Comparison of ENCODE assay signal across 15 cellular contexts in genomic region chr14:24149302-24149969, GRCh38. TPM values are rescaled to one million over a fixed set of nuclear protein-coding genes. Genes with fewer than 3 reads are reported as not detected.
DNase-seq lines count a peak whose midpoint lies in the region; ATAC-seq and TF ChIP-seq lines count a peak whose summit lies in the region.
"Had no signal": no experiment of that assay in that cellular context is flagged by ENCODE, and none has a peak within 500 bp of the region (broad histone marks: within the 10 kb centered on the region; RNA-seq: fewer than 3 reads in every experiment).

No MANE protein-coding gene starts in this region.

- no peak for ATAC-seq in stimulated activated naive B cell treated with anti-CD40 and anti-IgM and Interleukin-4, amounts not matched to agents 10 μg/mL and 1 μg/mL and 100 μg/mL, for 72 hours (replicated peaks)
- no peak for ATAC-seq in GM19397 (IDR thresholded peaks at IDR 0.05; ENCODE audit: unreplicated experiment)

- no peak for DNase-seq in activated naive CD4-positive, alpha-beta T cell treated with anti-CD3 and anti-CD28 coated beads, Interleukin-2, amount 10 ng/mL, durations not matched to agents 7 days and 5 days
- DNase-seq in activated naive CD4-positive, alpha-beta T cell (lab: John Stamatoyannopoulos, UW) = no peak
- no peak for DNase-seq in activated CD4-positive, alpha-beta memory T cell treated with anti-CD3 and anti-CD28 coated beads, Interleukin-2, amount 10 ng/mL, durations not matched to agents 7 days and 5 days
- DNase-seq in glutamatergic neuron (no peak), T1000 (lab: John Stamatoyannopoulos, UW) (no peak), NCI-H526 (lab: John Stamatoyannopoulos, UW) (no peak)
- no peak for DNase-seq in stimulated activated naive B cell treated with anti-CD40 and anti-IgM and Interleukin-4, amounts not matched to agents 10 μg/mL and 1 μg/mL and 100 μg/mL, for 72 hours
- DNase-seq: activated CD4-positive, CD25-positive, alpha-beta regulatory T cell treated with anti-CD3 and anti-CD28 coated beads, Interleukin-2, amount 50 U/mL, for 72 hours; activated gamma-delta T cell; effector CD4-positive, alpha-beta T cell; hippocampal formation; NCI-H526 treated with DMSO at 0.1 percent for 48 hours; spleen; stomach had no signal

- H3K36me3 Mint-ChIP-seq in activated naive CD4-positive, alpha-beta T cell treated with anti-CD3 and anti-CD28 coated beads, Interleukin-2, amount 10 ng/mL, durations not matched to agents 7 days and 5 days = peaks cover 59% of the 10 kb centered on the region
- H3K36me3 Mint-ChIP-seq in activated CD4-positive, alpha-beta memory T cell treated with anti-CD3 and anti-CD28 coated beads, Interleukin-2, amount 10 ng/mL, durations not matched to agents 7 days and 5 days (ENCODE audit: low read depth) = peaks cover 74% of the 10 kb centered on the region
- H3K36me3 Mint-ChIP-seq in glutamatergic neuron (ENCODE audit: unreplicated experiment) = no peaks in the 10 kb centered on the region
- peaks cover 43 to 44% of the 10 kb centered on the region in 2 donors for H3K36me3 Mint-ChIP-seq in stimulated activated naive B cell treated with anti-CD40 and anti-IgM and Interleukin-4, amounts not matched to agents 10 μg/mL and 1 μg/mL and 100 μg/mL, for 72 hours

- CTCF ChIA-PET in activated naive CD4-positive, alpha-beta T cell treated with anti-CD3 and anti-CD28 coated beads, Interleukin-2, amount 10 ng/mL, durations not matched to agents 7 days and 5 days (lab: Charles Lee) = interaction anchor here (1.7 to 8.0 kb wide), 2 partner anchors 11 to 91 kb away, joined by 3 to 67 read pairs; partner anchors contain the start of gene IRF9
- CTCF ChIA-PET in activated CD4-positive, alpha-beta memory T cell treated with anti-CD3 and anti-CD28 coated beads, Interleukin-2, amount 10 ng/mL, durations not matched to agents 7 days and 5 days (lab: Charles Lee) = interaction anchor here (0.8 to 4.6 kb wide), 3 partner anchors 8 to 14 kb away, joined by 3 to 21 read pairs (median 20); partner anchors contain the start of genes EMC9, IRF9 and PSME1

- no peak for TF ChIP-seq CTCF in glutamatergic neuron (IDR thresholded peaks at IDR 0.05; ENCODE audit: partially characterized antibody, unreplicated experiment)

- no peaks in the 10 kb centered on the region for H3K27me3 Mint-ChIP-seq in activated naive CD4-positive, alpha-beta T cell treated with anti-CD3 and anti-CD28 coated beads, Interleukin-2, amount 10 ng/mL, durations not matched to agents 7 days and 5 days
- H3K27me3 Mint-ChIP-seq in activated CD4-positive, alpha-beta memory T cell treated with anti-CD3 and anti-CD28 coated beads, Interleukin-2, amount 10 ng/mL, durations not matched to agents 7 days and 5 days = no peaks in the 10 kb centered on the region
- H3K27me3 Mint-ChIP-seq in glutamatergic neuron (ENCODE audit: unreplicated experiment) = peaks cover 4% of the 10 kb centered on the region
- no peaks in the 10 kb centered on the region for H3K27me3 Mint-ChIP-seq in stimulated activated naive B cell treated with anti-CD40 and anti-IgM and Interleukin-4, amounts not matched to agents 10 μg/mL and 1 μg/mL and 100 μg/mL, for 72 hours

- H3K9me3 Mint-ChIP-seq in activated naive CD4-positive, alpha-beta T cell treated with anti-CD3 and anti-CD28 coated beads, Interleukin-2, amount 10 ng/mL, durations not matched to agents 7 days and 5 days = no peaks in the 10 kb centered on the region
- no peaks in the 10 kb centered on the region for H3K9me3 Mint-ChIP-seq in activated CD4-positive, alpha-beta memory T cell treated with anti-CD3 and anti-CD28 coated beads, Interleukin-2, amount 10 ng/mL, durations not matched to agents 7 days and 5 days
- peaks cover 4% of the 10 kb centered on the region for H3K9me3 Mint-ChIP-seq in glutamatergic neuron (ENCODE audit: unreplicated experiment)
- H3K9me3 Mint-ChIP-seq in stimulated activated naive B cell treated with anti-CD40 and anti-IgM and Interleukin-4, amounts not matched to agents 10 μg/mL and 1 μg/mL and 100 μg/mL, for 72 hours = no peaks in the 10 kb centered on the region

- peaks cover 47% of the 10 kb centered on the region for H3K4me1 Mint-ChIP-seq in activated naive CD4-positive, alpha-beta T cell treated with anti-CD3 and anti-CD28 coated beads, Interleukin-2, amount 10 ng/mL, durations not matched to agents 7 days and 5 days
- peaks cover 40% of the 10 kb centered on the region for H3K4me1 Mint-ChIP-seq in activated CD4-positive, alpha-beta memory T cell treated with anti-CD3 and anti-CD28 coated beads, Interleukin-2, amount 10 ng/mL, durations not matched to agents 7 days and 5 days
- peaks cover 9% of the 10 kb centered on the region for H3K4me1 Mint-ChIP-seq in glutamatergic neuron (ENCODE audit: low read depth, unreplicated experiment)
- H3K4me1 Mint-ChIP-seq in stimulated activated naive B cell treated with anti-CD40 and anti-IgM and Interleukin-4, amounts not matched to agents 10 μg/mL and 1 μg/mL and 100 μg/mL, for 72 hours = peaks cover 28 to 49% of the 10 kb centered on the region in 2 donors

- POLR2A ChIA-PET in activated CD4-positive, alpha-beta memory T cell treated with anti-CD3 and anti-CD28 coated beads, Interleukin-2, amount 10 ng/mL, durations not matched to agents 7 days and 5 days (lab: Charles Lee) = interaction anchor here (0.7 to 21.4 kb wide), 10 partner anchors 8 to 161 kb away, joined by 3 to 652 read pairs (median 16); partner anchors contain the start of genes DCAF11, EMC9, IRF9 and NRL

- H3K27ac Mint-ChIP-seq in activated naive CD4-positive, alpha-beta T cell treated with anti-CD3 and anti-CD28 coated beads, Interleukin-2, amount 10 ng/mL, durations not matched to agents 7 days and 5 days = peak overlapping the region; percentile 11
- peak overlapping the region; percentile 44 for H3K27ac Mint-ChIP-seq in activated CD4-positive, alpha-beta memory T cell treated with anti-CD3 and anti-CD28 coated beads, Interleukin-2, amount 10 ng/mL, durations not matched to agents 7 days and 5 days
- H3K27ac Mint-ChIP-seq in glutamatergic neuron (ENCODE audit: unreplicated experiment) = peak overlapping the region; percentile 38
- H3K27ac Mint-ChIP-seq in stimulated activated naive B cell treated with anti-CD40 and anti-IgM and Interleukin-4, amounts not matched to agents 10 μg/mL and 1 μg/mL and 100 μg/mL, for 72 hours = no peak overlapping the region

- peak overlapping the region; percentile 93 for H3K4me3 Mint-ChIP-seq in activated naive CD4-positive, alpha-beta T cell treated with anti-CD3 and anti-CD28 coated beads, Interleukin-2, amount 10 ng/mL, durations not matched to agents 7 days and 5 days
- H3K4me3 Mint-ChIP-seq in activated CD4-positive, alpha-beta memory T cell treated with anti-CD3 and anti-CD28 coated beads, Interleukin-2, amount 10 ng/mL, durations not matched to agents 7 days and 5 days = peak overlapping the region; percentile 96
- peak overlapping the region; percentile 90 for H3K4me3 Mint-ChIP-seq in glutamatergic neuron (ENCODE audit: unreplicated experiment)
- peak overlapping the region; percentile 6 to 31 for H3K4me3 Mint-ChIP-seq in stimulated activated naive B cell treated with anti-CD40 and anti-IgM and Interleukin-4, amounts not matched to agents 10 μg/mL and 1 μg/mL and 100 μg/mL, for 72 hours

RNA-seq across cellular contexts. Expression of gene RNF31, which starts 2.1 kb away (rescaled TPM):
- 100 to 1,000 TPM; 122 to 129 TPM for total RNA-seq in activated CD4-positive, alpha-beta memory T cell treated with anti-CD3 and anti-CD28 coated beads, Interleukin-2, amount 10 ng/mL, durations not matched to agents 7 days and 5 days
- total RNA-seq in glutamatergic neuron (ENCODE audit: unreplicated experiment) = 88.2 TPM

RNA-seq across cellular contexts. Expression of gene PSME2, which starts 3.0 kb away (rescaled TPM):
- 100 to 1,000 TPM; 395 to 405 TPM for total RNA-seq in activated CD4-positive, alpha-beta memory T cell treated with anti-CD3 and anti-CD28 coated beads, Interleukin-2, amount 10 ng/mL, durations not matched to agents 7 days and 5 days
- total RNA-seq in glutamatergic neuron (ENCODE audit: unreplicated experiment) = 58.9 TPM

RNA-seq across cellular contexts. Expression of gene EMC9, which starts 8.0 kb away (rescaled TPM):
- total RNA-seq in activated CD4-positive, alpha-beta memory T cell treated with anti-CD3 and anti-CD28 coated beads, Interleukin-2, amount 10 ng/mL, durations not matched to agents 7 days and 5 days = 10 to 100 TPM; 45.0 to 51.7 TPM
- total RNA-seq in glutamatergic neuron (ENCODE audit: unreplicated experiment) = 18.1 TPM

RNA-seq across cellular contexts. Expression of gene IRF9, which starts 11.6 kb away (rescaled TPM):
- 100 to 1,000 TPM; 262 to 267 TPM for total RNA-seq in activated CD4-positive, alpha-beta memory T cell treated with anti-CD3 and anti-CD28 coated beads, Interleukin-2, amount 10 ng/mL, durations not matched to agents 7 days and 5 days
- 31.0 TPM for total RNA-seq in glutamatergic neuron (ENCODE audit: unreplicated experiment)

RNA-seq across cellular contexts. Expression of gene PSME1, which starts 13.4 kb away (rescaled TPM):
- total RNA-seq in activated CD4-positive, alpha-beta memory T cell treated with anti-CD3 and anti-CD28 coated beads, Interleukin-2, amount 10 ng/mL, durations not matched to agents 7 days and 5 days = 100 to 1,000 TPM; 391 to 397 TPM
- 35.7 TPM for total RNA-seq in glutamatergic neuron (ENCODE audit: unreplicated experiment)

Comparison
In these comparisons a context has a peak if more than half of its experiments do, and no peak if none do; other contexts are left out.
1. H3K4me3 Mint-ChIP-seq: peak in every context shown above with its lines; median percentile 96 in activated CD4-positive, alpha-beta memory T cell treated with anti-CD3 and anti-CD28 coated beads, Interleukin-2, amount 10 ng/mL, durations not matched to agents 7 days and 5 days; 93 in activated naive CD4-positive, alpha-beta T cell treated with anti-CD3 and anti-CD28 coated beads, Interleukin-2, amount 10 ng/mL, durations not matched to agents 7 days and 5 days; 90 in glutamatergic neuron; 18 in stimulated activated naive B cell treated with anti-CD40 and anti-IgM and Interleukin-4, amounts not matched to agents 10 μg/mL and 1 μg/mL and 100 μg/mL, for 72 hours.